In the genomic region with DNA sequence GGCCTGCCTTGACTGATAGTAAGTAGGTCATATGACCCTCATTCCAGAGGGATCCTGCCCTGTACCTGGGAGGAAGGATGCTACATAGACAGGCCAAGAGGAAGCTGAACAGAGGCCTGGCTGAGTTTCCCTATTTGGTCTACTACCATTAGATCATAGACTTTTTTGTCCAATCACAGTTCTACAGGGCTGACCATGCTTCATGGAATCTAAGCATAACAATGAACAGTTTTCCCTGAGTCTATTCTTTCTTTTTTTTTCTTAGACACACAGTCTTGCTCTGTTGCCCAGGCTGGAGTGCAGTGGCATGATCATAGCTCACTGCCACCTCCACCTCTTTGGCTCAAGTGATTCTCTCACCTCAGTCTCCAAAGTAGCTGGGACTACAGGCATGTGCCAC, we compare ENCODE assay signal across 23 cellular contexts. TPM values are rescaled to one million over a fixed set of nuclear protein-coding genes. Genes with fewer than 3 reads are reported as not detected.
"Had no signal": no experiment of that assay in that cellular context is flagged by ENCODE, and none has a peak within 500 bp of the region (broad histone marks: within the 10 kb centered on the region; RNA-seq: fewer than 3 reads in every experiment).

No MANE protein-coding gene starts in this region.

- H3K9me3 ChIP-seq: SK-N-SH had no signal

- FAIRE-seq: HepG2, K562 had no signal

- H3K4me2 ChIP-seq: KMS-11, SK-N-SH had no signal

- ATAC-seq: HepG2, K562, Panc1, PC-3 had no signal

- H3K4me3 ChIP-seq: K562 had no signal

- H3K27ac ChIP-seq: HL-60, KMS-11, RWPE1 had no signal

- DNase-seq: Kasumi-1, MM.1S, NCI-H1092 treated with DMSO at 0.1 percent for 48 hours, NCI-H1436, NCI-H1694, NCI-H187 treated with DMSO at 0.1 percent for 48 hours, NCI-H2029 treated with DMSO at 0.1 percent for 48 hours, NCI-H2227 treated with DMSO at 0.1 percent for 48 hours, NCI-H524, NCI-H526 treated with DMSO at 0.1 percent for 48 hours, NCI-H748 treated with DMSO at 0.1 percent for 48 hours, PC-3, SHP77, SK-N-SH, SW 1271 had no signal

- H3K9ac ChIP-seq: KMS-11, SK-N-SH had no signal

RNA-seq across cellular contexts. Expression of gene GPR179, which starts 3.9 kb away (rescaled TPM):
- total RNA-seq: HepG2, K562, M059J, PC-3 had no signal
- polyA plus RNA-seq: IgD-negative memory B cell, K562 had no signal
